Comparison of ENCODE assay signal across 19 cellular contexts in genomic region chr6:17336425-17336824, GRCh38. TPM values are rescaled to one million over a fixed set of nuclear protein-coding genes. Genes with fewer than 3 reads are reported as not detected.
DNase-seq lines count a peak whose midpoint lies in the region; ATAC-seq, FAIRE-seq and TF ChIP-seq lines count a peak whose summit lies in the region.
"Had no signal": no experiment of that assay in that cellular context is flagged by ENCODE, and none has a peak within 500 bp of the region (broad histone marks: within the 10 kb centered on the region; RNA-seq: fewer than 3 reads in every experiment).

No MANE protein-coding gene starts in this region.

- intact Hi-C loops in esophagus muscularis mucosa (cut with DNase I) = no loop called here

- no peak for TF ChIP-seq CTCF in astrocyte (IDR thresholded peaks at IDR 0.05; ENCODE audit: insufficient read depth, low read depth, low read length)
- TF ChIP-seq CTCF in esophagus muscularis mucosa (IDR thresholded peaks at IDR 0.05) = no peak

- peaks cover 0 to 3% of the 10 kb centered on the region in 2 donors for H3K36me3 Mint-ChIP-seq in activated T-cell treated with anti-CD3 and anti-CD28 coated beads, Interleukin-2, amount 50 U/mL, for 72 hours (ENCODE audit: insufficient read depth in 2 of 2)
- no peaks in the 10 kb centered on the region for H3K36me3 Mint-ChIP-seq in activated T-cell treated with anti-CD3 and anti-CD28 coated beads, Interleukin-2, amount 50 U/mL, for 4 hours (ENCODE audit: insufficient read depth)
- H3K36me3 Mint-ChIP-seq in astrocyte (ENCODE audit: low read depth, unreplicated experiment) = peaks cover under 1% of the 10 kb centered on the region
- H3K36me3 Mint-ChIP-seq: CD4-positive, CD25-positive, alpha-beta regulatory T cell had no signal

- no peak for TF ChIP-seq EP300 in esophagus muscularis mucosa (IDR thresholded peaks at IDR 0.05)

- H2AFZ ChIP-seq in astrocyte (ENCODE audit: low read depth, low read length) = no peak overlapping the region
- H2AFZ ChIP-seq: GM23338 had no signal

- WGBS in esophagus muscularis mucosa = 36% methylated on average over 2 of the region's 2 CpGs

- ATAC-seq in activated T-cell treated with anti-CD3 and anti-CD28 coated beads, Interleukin-2, amount 50 U/mL, for 72 hours (replicated peaks in 1 of 2) = no peak
- ATAC-seq in activated T-cell treated with anti-CD3 and anti-CD28 coated beads, Interleukin-2, amount 50 U/mL, for 4 hours = no peak
- ATAC-seq: GM23338, HepG2, Panc1 had no signal

- no peaks in the 10 kb centered on the region for H3K4me1 ChIP-seq in astrocyte (ENCODE audit: insufficient read depth, low read length)
- H3K4me1 ChIP-seq in esophagus muscularis mucosa = peaks cover 0 to 9% (median 0%) of the 10 kb centered on the region in 4 donors

- H3K4me3 ChIP-seq in astrocyte (ENCODE audit: insufficient read depth, low read depth, low read length) (no peak overlapping the region), esophagus muscularis mucosa (no peak overlapping the region)
- H3K4me3 ChIP-seq: GM23338 had no signal

- H3K4me2 ChIP-seq in astrocyte (ENCODE audit: low read length) = no peak overlapping the region
- H3K4me2 ChIP-seq: GM23338 had no signal

- H3K9ac ChIP-seq in astrocyte (ENCODE audit: low read length) = no peak overlapping the region

- DNase-seq in activated T-cell treated with anti-CD3 and anti-CD28 coated beads, Interleukin-2, amount 50 U/mL, for 72 hours = no peak
- no peak for DNase-seq in activated T-cell treated with anti-CD3 and anti-CD28 coated beads, Interleukin-2, amount 50 U/mL, for 4 hours
- DNase-seq in astrocyte (ENCODE audit: low read depth) (peak; percentile 26), fibroblast of peridontal ligament (ENCODE audit: extremely low read depth) (peak; percentile 99), GM19239 (ENCODE audit: insufficient read length, low spot score) (no peak), putamen (ENCODE audit: low spot score) (no peak), esophagus muscularis mucosa (ENCODE audit: extremely low spot score) (no peak)
- no peak for DNase-seq in effector CD4-positive, alpha-beta T cell
- DNase-seq: 8988T; AML-193; CD4-positive, CD25-positive, alpha-beta regulatory T cell; DMS79 treated with DMSO at 0.1 percent for 48 hours; NCI-H1930; NCI-H2171; NCI-H774; Right ventricle myocardium superior had no signal

- peaks cover 0 to 2% of the 10 kb centered on the region in 2 donors for H3K9me3 Mint-ChIP-seq in activated T-cell treated with anti-CD3 and anti-CD28 coated beads, Interleukin-2, amount 50 U/mL, for 72 hours
- no peaks in the 10 kb centered on the region for H3K9me3 Mint-ChIP-seq in activated T-cell treated with anti-CD3 and anti-CD28 coated beads, Interleukin-2, amount 50 U/mL, for 4 hours
- no peaks in the 10 kb centered on the region for H3K9me3 Mint-ChIP-seq in astrocyte (ENCODE audit: unreplicated experiment)

- H3K9me3 ChIP-seq in astrocyte (ENCODE audit: insufficient read depth, low read depth, low read length) = no peaks in the 10 kb centered on the region
- H3K9me3 ChIP-seq in esophagus muscularis mucosa = no peaks in the 10 kb centered on the region

- no peak for FAIRE-seq in astrocyte (lab: Jason Lieb, UNC)
- FAIRE-seq in GM19239 (lab: Jason Lieb, UNC) = no peak
- FAIRE-seq: HepG2 had no signal

- H3K27ac ChIP-seq in astrocyte (ENCODE audit: low read depth, low read length) (no peak overlapping the region), esophagus muscularis mucosa (replicated peaks in 1 of 4) (peak overlapping the region in 1 of 4 donors; percentile 6)

- no peaks in the 10 kb centered on the region for H3K79me2 ChIP-seq in astrocyte (ENCODE audit: insufficient read depth, low read length)

- no peaks in the 10 kb centered on the region for H4K20me1 ChIP-seq in astrocyte (ENCODE audit: insufficient read depth, low read length)

- no peaks in the 10 kb centered on the region for H3K27me3 Mint-ChIP-seq in activated T-cell treated with anti-CD3 and anti-CD28 coated beads, Interleukin-2, amount 50 U/mL, for 72 hours (ENCODE audit: low read depth)
- H3K27me3 Mint-ChIP-seq in activated T-cell treated with anti-CD3 and anti-CD28 coated beads, Interleukin-2, amount 50 U/mL, for 4 hours (ENCODE audit: low read depth) = no peaks in the 10 kb centered on the region
- H3K27me3 Mint-ChIP-seq in astrocyte (ENCODE audit: low read depth, unreplicated experiment) = no peaks in the 10 kb centered on the region
- H3K27me3 Mint-ChIP-seq: CD4-positive, CD25-positive, alpha-beta regulatory T cell had no signal

- peak overlapping the region; percentile 24 for H3K27ac Mint-ChIP-seq in activated T-cell treated with anti-CD3 and anti-CD28 coated beads, Interleukin-2, amount 50 U/mL, for 72 hours
- H3K27ac Mint-ChIP-seq in astrocyte (ENCODE audit: unreplicated experiment) = no peak overlapping the region
- H3K27ac Mint-ChIP-seq: CD4-positive, CD25-positive, alpha-beta regulatory T cell; GM23338 had no signal

- no peaks in the 10 kb centered on the region for H3K4me1 Mint-ChIP-seq in activated T-cell treated with anti-CD3 and anti-CD28 coated beads, Interleukin-2, amount 50 U/mL, for 72 hours (ENCODE audit: low read depth)
- no peaks in the 10 kb centered on the region for H3K4me1 Mint-ChIP-seq in activated T-cell treated with anti-CD3 and anti-CD28 coated beads, Interleukin-2, amount 50 U/mL, for 4 hours (ENCODE audit: low read depth)
- no peaks in the 10 kb centered on the region for H3K4me1 Mint-ChIP-seq in astrocyte (ENCODE audit: low read depth, unreplicated experiment)
- H3K4me1 Mint-ChIP-seq: CD4-positive, CD25-positive, alpha-beta regulatory T cell; GM23338 had no signal

- no peak overlapping the region for H3K4me3 Mint-ChIP-seq in activated T-cell treated with anti-CD3 and anti-CD28 coated beads, Interleukin-2, amount 50 U/mL, for 72 hours
- H3K4me3 Mint-ChIP-seq in activated T-cell treated with anti-CD3 and anti-CD28 coated beads, Interleukin-2, amount 50 U/mL, for 4 hours = no peak overlapping the region
- no peak overlapping the region for H3K4me3 Mint-ChIP-seq in astrocyte (ENCODE audit: unreplicated experiment)
- H3K4me3 Mint-ChIP-seq: CD4-positive, CD25-positive, alpha-beta regulatory T cell; GM23338 had no signal

- H3K36me3 ChIP-seq in astrocyte (ENCODE audit: insufficient read depth, low read length) (no peaks in the 10 kb centered on the region), esophagus muscularis mucosa (no peaks in the 10 kb centered on the region)

- H3K27me3 ChIP-seq in astrocyte (ENCODE audit: insufficient read depth, low read length) = no peaks in the 10 kb centered on the region
- no peaks in the 10 kb centered on the region for H3K27me3 ChIP-seq in esophagus muscularis mucosa

- no peak for TF ChIP-seq POLR2A in esophagus muscularis mucosa (IDR thresholded peaks at IDR 0.05; ENCODE audit: low read depth)

RNA-seq across cellular contexts. Expression of gene RBM24, which starts 55.3 kb away (rescaled TPM):
- total RNA-seq in activated T-cell treated with anti-CD3 and anti-CD28 coated beads, Interleukin-2, amount 50 U/mL, for 72 hours = not detected
- not detected for total RNA-seq in activated T-cell treated with anti-CD3 and anti-CD28 coated beads, Interleukin-2, amount 50 U/mL, for 4 hours
- total RNA-seq in astrocyte (18.2 and 22.7 TPM in 2 replicates), esophagus muscularis mucosa (10 to 100 TPM; 10.9 to 25.5 (median 20.9) TPM)
- total RNA-seq: CD4-positive, CD25-positive, alpha-beta regulatory T cell had no signal

RNA-seq across cellular contexts. Expression of gene CAP2, which starts 57.0 kb away (rescaled TPM):
- not detected for total RNA-seq in activated T-cell treated with anti-CD3 and anti-CD28 coated beads, Interleukin-2, amount 50 U/mL, for 72 hours
- not detected for total RNA-seq in activated T-cell treated with anti-CD3 and anti-CD28 coated beads, Interleukin-2, amount 50 U/mL, for 4 hours
- total RNA-seq in astrocyte (49.1 and 55.3 TPM in 2 replicates), esophagus muscularis mucosa (10 to 100 TPM; 38.3 to 55.6 (median 55.1) TPM)
- total RNA-seq: CD4-positive, CD25-positive, alpha-beta regulatory T cell had no signal

Comparison
In these comparisons a context has a peak if more than half of its experiments do, and no peak if none do; other contexts are left out.
1. DNase-seq: peak in astrocyte (single experiment) and fibroblast of peridontal ligament (single experiment); none in activated T-cell treated with anti-CD3 and anti-CD28 coated beads, Interleukin-2, amount 50 U/mL, for 72 hours (0 of 2), activated T-cell treated with anti-CD3 and anti-CD28 coated beads, Interleukin-2, amount 50 U/mL, for 4 hours (single experiment), GM19239 (single experiment), putamen (single experiment), esophagus muscularis mucosa (single experiment) and effector CD4-positive, alpha-beta T cell (single experiment).
2. RNA of gene RBM24, which starts 55.3 kb away (total RNA-seq): 18.2 to 22.7 TPM in astrocyte and 10.9 to 25.5 TPM in esophagus muscularis mucosa; not detected in activated T-cell treated with anti-CD3 and anti-CD28 coated beads, Interleukin-2, amount 50 U/mL, for 72 hours and not detected in activated T-cell treated with anti-CD3 and anti-CD28 coated beads, Interleukin-2, amount 50 U/mL, for 4 hours; every median in the first group is over 10 times any median in the second.
3. RNA of gene CAP2, which starts 57.0 kb away (total RNA-seq): 49.1 to 55.3 TPM in astrocyte and 38.3 to 55.6 TPM in esophagus muscularis mucosa; not detected in activated T-cell treated with anti-CD3 and anti-CD28 coated beads, Interleukin-2, amount 50 U/mL, for 72 hours and not detected in activated T-cell treated with anti-CD3 and anti-CD28 coated beads, Interleukin-2, amount 50 U/mL, for 4 hours; every median in the first group is over 10 times any median in the second.